In the genomic region with DNA sequence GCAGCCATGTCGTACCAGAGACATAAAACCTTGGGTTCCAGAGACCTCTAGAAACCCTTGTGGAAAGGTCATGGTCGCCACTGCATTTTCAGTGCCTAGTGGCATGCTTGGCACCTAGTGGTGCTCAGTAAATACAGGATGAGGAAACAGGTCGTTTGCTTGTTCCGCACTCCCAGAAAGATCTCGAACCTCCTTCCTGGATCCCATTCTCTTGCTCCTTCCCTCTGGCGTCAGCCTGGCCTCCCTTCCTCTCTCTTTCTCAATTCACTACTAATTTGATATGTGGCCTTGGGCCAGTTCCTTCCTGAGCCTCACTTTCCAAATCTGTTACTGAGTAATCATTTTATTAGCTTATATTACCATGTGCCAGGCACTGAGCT, we compare ENCODE assay signal across 10 cellular contexts. TPM values are rescaled to one million over a fixed set of nuclear protein-coding genes. Genes with fewer than 3 reads are reported as not detected.
DNase-seq lines count a peak whose midpoint lies in the region; ATAC-seq and TF ChIP-seq lines count a peak whose summit lies in the region.
"Had no signal": no experiment of that assay in that cellular context is flagged by ENCODE, and none has a peak within 500 bp of the region (broad histone marks: within the 10 kb centered on the region; RNA-seq: fewer than 3 reads in every experiment).

No MANE protein-coding gene starts in this region.

- H3K27me3 Mint-ChIP-seq in mesothelial cell of epicardium (ENCODE audit: low read depth): no peaks in the 10 kb centered on the region
- H3K27me3 Mint-ChIP-seq: activated T-cell treated with anti-CD3 and anti-CD28 coated beads, Interleukin-2, amount 50 U/mL, for 24 hours had no signal

- ATAC-seq in HG02884 (IDR thresholded peaks at IDR 0.05; ENCODE audit: unreplicated experiment): no peak
- no peak for ATAC-seq in GM19455 (IDR thresholded peaks at IDR 0.05; ENCODE audit: unreplicated experiment)

- H3K4me3 ChIP-seq in esophagus (ENCODE audit: low read depth in 1 of 2, low read length in 2 of 2): no peak overlapping the region

- H3K27me3 ChIP-seq in esophagus (ENCODE audit: control insufficient read depth in 1 of 2, insufficient read depth in 2 of 2, low read length in 2 of 2): no peaks in the 10 kb centered on the region

- H3K4me3 Mint-ChIP-seq in mesothelial cell of epicardium: no peak overlapping the region
- H3K4me3 Mint-ChIP-seq: activated T-cell treated with anti-CD3 and anti-CD28 coated beads, Interleukin-2, amount 50 U/mL, for 24 hours had no signal

- DNase-seq in RWPE1 (ENCODE audit: low spot score): no peak
- no peak for DNase-seq in mesothelial cell of epicardium (ENCODE audit: low spot score in 2 of 2, unreplicated experiment in 2 of 2)
- no peak for DNase-seq in globus pallidus (ENCODE audit: low spot score)
- DNase-seq in NCI-H146 treated with DMSO at 0.1 percent for 48 hours (lab: John Stamatoyannopoulos, UW; ENCODE audit: unreplicated experiment): no peak
- DNase-seq: activated T-cell treated with anti-CD3 and anti-CD28 coated beads, Interleukin-2, amount 50 U/mL, for 24 hours had no signal

- peaks cover 58% of the 10 kb centered on the region for H3K4me1 Mint-ChIP-seq in mesothelial cell of epicardium

- H3K27ac ChIP-seq in RWPE1: peak overlapping the region; percentile 97
- peak overlapping the region; percentile 95 to 98 for H3K27ac ChIP-seq in esophagus (ENCODE audit: low read depth in 2 of 2, low read length in 1 of 2)
- peak overlapping the region; percentile 62 for H3K27ac ChIP-seq in temporal lobe (ENCODE audit: low read depth, low read length)
- H3K27ac ChIP-seq: HL-60 had no signal

- POLR2A ChIA-PET in RWPE1 (lab: Yijun Ruan, JAX; ENCODE audit: low non-redundant PET): no interaction called here

- H3K27ac Mint-ChIP-seq in mesothelial cell of epicardium: peak overlapping the region; percentile 60
- H3K27ac Mint-ChIP-seq: activated T-cell treated with anti-CD3 and anti-CD28 coated beads, Interleukin-2, amount 50 U/mL, for 24 hours had no signal

- 37 to 51% methylated on average over 6 of the region's 6 CpGs for WGBS in esophagus, 2 donors

- no peaks in the 10 kb centered on the region for H3K9me3 Mint-ChIP-seq in mesothelial cell of epicardium
- H3K9me3 Mint-ChIP-seq: activated T-cell treated with anti-CD3 and anti-CD28 coated beads, Interleukin-2, amount 50 U/mL, for 24 hours had no signal

- no peaks in the 10 kb centered on the region for H3K9me3 ChIP-seq in esophagus (ENCODE audit: control insufficient read depth in 2 of 2, insufficient read depth in 1 of 2, low read depth in 1 of 2, low read length in 1 of 2)

- H3K36me3 ChIP-seq in esophagus (ENCODE audit: control insufficient read depth in 2 of 2, insufficient read depth in 2 of 2, low read length in 1 of 2): peaks cover 0 to 6% of the 10 kb centered on the region in 2 donors

- H3K4me1 ChIP-seq in esophagus (ENCODE audit: control insufficient read depth in 2 of 2, insufficient read depth in 2 of 2, low read length in 1 of 2): peaks cover 26 to 41% of the 10 kb centered on the region in 2 donors

- CTCF ChIA-PET in RWPE1 (lab: Yijun Ruan, JAX): interaction anchor here (0.5 to 1.0 kb wide), 2 partner anchors 13 to 23 kb away, joined by 4 to 5 read pairs; no protein-coding TSS in a partner anchor

- H3K36me3 Mint-ChIP-seq in mesothelial cell of epicardium: no peaks in the 10 kb centered on the region

- TF ChIP-seq CTCF in RWPE1 (conservative IDR thresholded peaks at IDR 0.05; ENCODE audit: low read depth): no peak
- TF ChIP-seq CTCF in mesothelial cell of epicardium (IDR thresholded peaks at IDR 0.05; ENCODE audit: unreplicated experiment): no peak

RNA-seq across cellular contexts. Expression of a gene that starts 4.4 kb away (rescaled TPM):
- polyA plus RNA-seq in esophagus: 10 to 100 TPM; 29.9 to 37.3 TPM
- total RNA-seq in mesothelial cell of epicardium (129 to 132 TPM (median 132 TPM) in 3 replicates), temporal lobe (28.0 TPM)
